ENCODE assay signal across 31 cellular contexts in genomic region chr2:218529990-218530389, GRCh38.
"Had no signal": no experiment of that assay in that cellular context is flagged by ENCODE, and none has a peak within 500 bp of the region (broad histone marks: within the 10 kb centered on the region; RNA-seq: fewer than 3 reads in every experiment).

No MANE protein-coding gene starts in this region.

- H3K9me3 ChIP-seq: adrenal gland, ascending aorta, body of pancreas, breast epithelium had no signal

- DNase-seq: activated effector memory CD4-positive, alpha-beta T cell treated with anti-CD3 and anti-CD28 coated beads, Interleukin-2, amount 50 U/mL, for 16 hours; activated effector memory CD4-positive, alpha-beta T cell treated with Interleukin-2 at 50 U/mL for 16 hours; activated gamma-delta T cell; activated gamma-delta T cell treated with Interleukin-2 at 50 U/mL for 16 hours; activated naive CD4-positive, alpha-beta T cell; activated naive CD4-positive, alpha-beta T cell treated with anti-CD3 and anti-CD28 coated beads for 36 hours; activated naive CD4-positive, alpha-beta T cell treated with anti-CD3 and anti-CD28 coated beads, Interleukin-2, amount 10 ng/mL, durations not matched to agents 7 days and 5 days; activated naive CD4-positive, alpha-beta T cell treated with anti-CD3 and anti-CD28 coated beads, Interleukin-2, amount 50 U/mL, for 16 hours; activated naive CD4-positive, alpha-beta T cell treated with Interleukin-2 at 50 U/mL for 16 hours; activated naive CD8-positive, alpha-beta T cell treated with anti-CD3 and anti-CD28 coated beads for 36 hours; activated naive CD8-positive, alpha-beta T cell treated with anti-CD3 and anti-CD28 coated beads, Interleukin-2, amount 10 ng/mL, durations not matched to agents 7 days and 5 days; activated naive CD8-positive, alpha-beta T cell treated with anti-CD3 and anti-CD28 coated beads, Interleukin-2, amount 50 U/mL, for 24 hours; activated T-cell treated with anti-CD3 and anti-CD28 coated beads, Interleukin-2, amount 50 U/mL, for 24 hours; activated T-cell treated with anti-CD3 and anti-CD28 coated beads, Interleukin-2, amount 50 U/mL, for 4 hours; activated T-cell treated with anti-CD3 and anti-CD28 coated beads, Interleukin-2, amount 50 U/mL, for 48 hours; activated T-cell treated with anti-CD3 and anti-CD28 coated beads, Interleukin-2, amount 50 U/mL, for 72 hours; adrenal gland; amniotic stem cell; amygdala; anterior cingulate cortex; aorta; body of pancreas; brain microvascular endothelial cell; caudate nucleus; central memory CD4-positive, alpha-beta T cell; cerebellar nuclear complex had no signal

- H3K4me3 ChIP-seq: adrenal gland, ascending aorta, body of pancreas, breast epithelium, cardiac muscle cell had no signal

- H3K27ac ChIP-seq: adrenal gland, ascending aorta, body of pancreas, brain microvascular endothelial cell, breast epithelium, cardiac muscle cell had no signal

- FAIRE-seq: astrocyte, bronchial epithelial cell had no signal

- H3K27me3 ChIP-seq: adrenal gland, ascending aorta, body of pancreas, brain microvascular endothelial cell, breast epithelium, cardiac muscle cell had no signal

- H3K4me1 ChIP-seq: adrenal gland, ascending aorta, body of pancreas, breast epithelium had no signal
